ENCODE assay signal across 22 cellular contexts in the genomic region with DNA sequence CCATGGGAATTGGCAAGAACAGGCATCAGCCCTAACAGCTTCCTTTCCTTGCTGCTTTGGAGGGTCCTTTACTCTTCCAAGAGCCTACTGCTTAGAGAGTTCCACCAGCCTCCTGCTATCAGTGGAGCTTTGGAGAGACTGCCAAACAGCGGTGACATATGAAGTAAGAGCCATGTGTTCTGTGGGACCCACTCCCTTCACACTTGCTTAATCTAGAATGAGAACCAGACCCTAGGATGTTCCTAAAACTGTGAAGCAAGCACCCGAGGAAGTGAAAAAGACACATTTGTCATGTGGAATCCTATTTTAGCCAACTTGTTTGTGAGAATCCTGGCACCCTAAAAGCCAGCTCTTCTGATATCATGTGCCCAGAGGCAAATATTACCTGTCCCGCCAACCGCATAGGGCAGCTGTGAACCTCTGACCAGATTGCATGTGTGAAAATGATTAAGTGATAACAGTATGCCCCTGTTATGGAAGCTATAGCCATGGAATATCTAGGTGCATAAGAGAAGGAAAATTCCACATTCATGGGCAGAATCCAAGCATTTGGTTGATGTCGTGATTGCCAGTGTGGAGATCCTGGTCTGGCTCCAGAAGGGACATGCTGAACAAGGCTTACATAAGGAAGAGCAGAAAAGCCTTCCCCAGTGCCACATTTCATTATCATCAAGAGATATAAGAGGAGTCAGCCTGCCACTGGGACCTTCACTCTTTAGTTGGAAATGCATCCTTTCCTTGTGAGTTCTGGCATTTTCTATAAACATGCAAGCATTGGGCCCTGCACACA. TPM values are rescaled to one million over a fixed set of nuclear protein-coding genes. Genes with fewer than 3 reads are reported as not detected.
DNase-seq lines count a peak whose midpoint lies in the region; ATAC-seq, FAIRE-seq and TF ChIP-seq lines count a peak whose summit lies in the region.
"Had no signal": no experiment of that assay in that cellular context is flagged by ENCODE, and none has a peak within 500 bp of the region (broad histone marks: within the 10 kb centered on the region; RNA-seq: fewer than 3 reads in every experiment).

No MANE protein-coding gene starts in this region.

- POLR2A ChIA-PET in A549 (lab: Yijun Ruan, JAX): no interaction called here

- H3K4me3 ChIP-seq in A549: no peak overlapping the region
- no peak overlapping the region for H3K4me3 ChIP-seq in tibial artery

- no peak for DNase-seq in A549 (ENCODE audit: low read depth in 1 of 2, low spot score in 1 of 2)
- peak; percentile 52 for DNase-seq in globus pallidus (ENCODE audit: low spot score)
- DNase-seq in middle frontal gyrus (ENCODE audit: extremely low spot score, low spot score): peak; percentile 36
- DNase-seq in NCI-H526 (lab: John Stamatoyannopoulos, UW): no peak
- DNase-seq in tibial artery: no peak
- DNase-seq: 8988T; CD4-positive, CD25-positive, alpha-beta regulatory T cell; DMS79; GOT3; HCEC 1CT; NCI-H1417; NCI-H1694 treated with DMSO at 0.1 percent for 48 hours; NCI-H2081 treated with DMSO at 0.1 percent for 48 hours; NCI-H2171 treated with DMSO at 0.1 percent for 48 hours; NCI-H446; NCI-H526 treated with DMSO at 0.1 percent for 48 hours; OCI-M1 had no signal

- no peak for TF ChIP-seq POLR2A in A549 (IDR thresholded peaks at IDR 0.05; ENCODE audit: low read length)

- CTCF ChIA-PET in A549 (lab: Yijun Ruan, JAX): interaction anchor here (0.6 to 1.4 kb wide), 4 partner anchors 19 to 115 kb away, joined by 3 to 5 read pairs (median 4); partner anchors contain the start of gene RCVRN

- ATAC-seq in A549: no peak
- no peak for ATAC-seq in HG02623 (IDR thresholded peaks at IDR 0.05; ENCODE audit: unreplicated experiment)
- ATAC-seq in GM18907 (IDR thresholded peaks at IDR 0.05; ENCODE audit: unreplicated experiment): no peak
- ATAC-seq: Right ventricle myocardium inferior had no signal

- H3K4me2 ChIP-seq in A549: no peak overlapping the region

- WGBS in A549 (ENCODE audit: missing lambda C conversion rate): 86% methylated on average over 5 of the region's 5 CpGs

- H3K27me3 ChIP-seq in tibial artery: no peaks in the 10 kb centered on the region

- TF ChIP-seq CTCF in A549 (IDR thresholded peaks at IDR 0.05) (no peak), tibial artery (IDR thresholded peaks at IDR 0.05) (no peak)

- no peak for FAIRE-seq in A549 (lab: Jason Lieb, UNC)

- no peak for TF ChIP-seq EP300 in A549 (IDR thresholded peaks at IDR 0.05)

- intact Hi-C loops in tibial artery (cut with DNase I; ENCODE audit: low total_unique reads): no loop called here

- peak overlapping the region; percentile 26 to 61; a peak in 4 of 6 replicates for H3K27ac ChIP-seq in A549
- peak overlapping the region; percentile 93 for H3K27ac ChIP-seq in angular gyrus (ENCODE audit: low read depth, low read length)
- no peak overlapping the region for H3K27ac ChIP-seq in tibial artery

- H3K4me1 ChIP-seq in A549 (peaks cover 32% of the 10 kb centered on the region), tibial artery (no peaks in the 10 kb centered on the region)

- no peaks in the 10 kb centered on the region for H3K36me3 ChIP-seq in tibial artery

- TF ChIP-seq RAD21 in A549 (conservative IDR thresholded peaks at IDR 0.05 in 1 of 2, IDR thresholded peaks at IDR 0.05 in 1 of 2): no peak

- peaks cover 57% of the 10 kb centered on the region for H3K9me3 ChIP-seq in A549
- H3K9me3 ChIP-seq in tibial artery: peaks cover 0 to 18% (median 11%) of the 10 kb centered on the region in 3 donors

TF ChIP-seq in A549, 52 proteins besides CTCF, POLR2A, EP300 and RAD21:
- TF ChIP-seq ZNF302 (CRISPR knock-in tag; IDR thresholded peaks at IDR 0.05) (no peak), HDAC2 (IDR thresholded peaks at IDR 0.05) (no peak), HMGXB4 (CRISPR knock-in tag; IDR thresholded peaks at IDR 0.05; ENCODE audit: borderline replicate concordance) (no peak), HOXA7 (CRISPR knock-in tag; IDR thresholded peaks at IDR 0.05) (no peak), ESRRA (IDR thresholded peaks at IDR 0.05; ENCODE audit: borderline replicate concordance, low read length) (no peak), MAZ (IDR thresholded peaks at IDR 0.05; ENCODE audit: borderline replicate concordance, low read depth, low read length) (no peak), CEBPB (IDR thresholded peaks at IDR 0.05) (no peak), PBX3 (IDR thresholded peaks at IDR 0.05) (no peak), JUNB (IDR thresholded peaks at IDR 0.05) (no peak), USF2 (IDR thresholded peaks at IDR 0.05) (no peak), TFCP2L1 (CRISPR knock-in tag; IDR thresholded peaks at IDR 0.05) (no peak), NR3C1 (IDR thresholded peaks at IDR 0.05) (no peak), ATOH8 (CRISPR knock-in tag; IDR thresholded peaks at IDR 0.05; ENCODE audit: low read depth) (no peak), BHLHE40 (IDR thresholded peaks at IDR 0.05; ENCODE audit: low read depth, low read length) (no peak), TP53 (CRISPR knock-in tag; IDR thresholded peaks at IDR 0.05) (no peak), HOXB13 (CRISPR knock-in tag; IDR thresholded peaks at IDR 0.05; ENCODE audit: low read depth) (no peak), E2F6 (IDR thresholded peaks at IDR 0.05; ENCODE audit: borderline replicate concordance, low read depth) (no peak)
- TF ChIP-seq, protein P1, sequence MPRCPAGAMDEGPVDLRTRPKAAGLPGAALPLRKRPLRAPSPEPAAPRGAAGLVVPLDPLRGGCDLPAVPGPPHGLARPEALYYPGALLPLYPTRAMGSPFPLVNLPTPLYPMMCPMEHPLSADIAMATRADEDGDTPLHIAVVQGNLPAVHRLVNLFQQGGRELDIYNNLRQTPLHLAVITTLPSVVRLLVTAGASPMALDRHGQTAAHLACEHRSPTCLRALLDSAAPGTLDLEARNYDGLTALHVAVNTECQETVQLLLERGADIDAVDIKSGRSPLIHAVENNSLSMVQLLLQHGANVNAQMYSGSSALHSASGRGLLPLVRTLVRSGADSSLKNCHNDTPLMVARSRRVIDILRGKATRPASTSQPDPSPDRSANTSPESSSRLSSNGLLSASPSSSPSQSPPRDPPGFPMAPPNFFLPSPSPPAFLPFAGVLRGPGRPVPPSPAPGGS (IDR thresholded peaks at IDR 0.05): no peak

RNA-seq across cellular contexts. Expression of gene RCVRN, which starts 18.7 kb away (rescaled TPM):
- polyA plus RNA-seq in A549 (2011; rRNA removed) (not detected in 2 replicates), A549 (2017; fragmentation: RNase III; extraction: RNeasy Plus Mini Kit Qiagen cat#74134 plus additional on column Dnase treatment) (not detected in 3 replicates)
- not detected in 2 replicates for polyA plus RNA-seq in A549 (2012; cell fraction: cytosol; rRNA removed)
- not detected in 2 replicates for polyA plus RNA-seq in A549 (2012; cell fraction: nucleus; rRNA removed)
- not detected in 2 replicates for polyA minus RNA-seq in A549 (2011; rRNA and poly(A)+ RNA removed)
- polyA plus RNA-seq: CD4-positive, CD25-positive, alpha-beta regulatory T cell; IgD-negative memory B cell had no signal

Comparison
In these comparisons a context has a peak if more than half of its experiments do, and no peak if none do; other contexts are left out.
1. DNase-seq: peak in globus pallidus (single experiment) and middle frontal gyrus (single experiment); none in A549 (0 of 2), NCI-H526 (0 of 2) and tibial artery (0 of 2).
2. H3K27ac ChIP-seq: peak in A549 (2 of 2) and angular gyrus (single experiment); none in tibial artery (0 of 2).